Comparison of ENCODE assay signal across 1 cellular context in genomic region chr19:4791183-4792018, GRCh38.
A peak's percentile ranks its signal among the peaks of the same experiment; 100 is the strongest.
TF ChIP-seq lines count a peak whose summit lies in the region.

Gene FEM1A (plus strand): TSS chr19:4791734. CDS start chr19:4791855, 121 bp downstream.

TF ChIP-seq in HepG2, 621 proteins besides CTCF, POLR2A, EP300 and RAD21 (continued from another document and continues in another):
- no peak for TF ChIP-seq ZBTB14 (CRISPR knock-in tag; IDR thresholded peaks at IDR 0.05)
- no peak; the same call in 1 of the 2 replicates for TF ChIP-seq FOXA3 (CRISPR knock-in tag; IDR thresholded peaks at IDR 0.05)
- no peak for TF ChIP-seq ZBTB26 (CRISPR knock-in tag; IDR thresholded peaks at IDR 0.05; ENCODE audit: borderline replicate concordance)
- TF ChIP-seq ZNF34 (CRISPR knock-in tag; IDR thresholded peaks at IDR 0.05; ENCODE audit: borderline replicate concordance), result no peak
- no peak for TF ChIP-seq RFX1 (IDR thresholded peaks at IDR 0.05)
- peak; percentile 73 for TF ChIP-seq ZEB1 (IDR thresholded peaks at IDR 0.05; ENCODE audit: insufficient replicate concordance, low read depth)
- peak; percentile 12; the same call in 1 of the 2 replicates for TF ChIP-seq KDM3A (CRISPR knock-in tag; IDR thresholded peaks at IDR 0.05; ENCODE audit: low read depth)
- no peak for TF ChIP-seq HNRNPLL (IDR thresholded peaks at IDR 0.05; ENCODE audit: low read depth, low read length, poor library complexity, severe bottlenecking)
- TF ChIP-seq FOXO1 (CRISPR knock-in tag; IDR thresholded peaks at IDR 0.05), result no peak
- TF ChIP-seq ZNF274 (CRISPR knock-in tag; IDR thresholded peaks at IDR 0.05), result no peak
- TF ChIP-seq GMEB1 (CRISPR knock-in tag; IDR thresholded peaks at IDR 0.05; ENCODE audit: borderline replicate concordance), result peak; percentile 92
- TF ChIP-seq ZNF503 (CRISPR knock-in tag; IDR thresholded peaks at IDR 0.05), result no peak
- TF ChIP-seq NCOA1 (CRISPR knock-in tag; IDR thresholded peaks at IDR 0.05), result no peak
- 0 out of 2 replicates have a peak, but pooled peaks have one; percentile 21 for TF ChIP-seq ZNF766 (CRISPR knock-in tag; IDR thresholded peaks at IDR 0.05; ENCODE audit: borderline replicate concordance)
- no peak for TF ChIP-seq ZNF512 (CRISPR knock-in tag; IDR thresholded peaks at IDR 0.05)
- TF ChIP-seq KAT7 (CRISPR knock-in tag; IDR thresholded peaks at IDR 0.05; ENCODE audit: borderline replicate concordance), result 0 out of 2 replicates have a peak, but pooled peaks have one; percentile 67
- TF ChIP-seq TBX2 (CRISPR knock-in tag; IDR thresholded peaks at IDR 0.05; ENCODE audit: borderline replicate concordance), result peak; percentile 80
- no peak for TF ChIP-seq KLF9 (CRISPR knock-in tag; IDR thresholded peaks at IDR 0.05; ENCODE audit: low read depth)
- peak; percentile 20; the same call in 1 of the 2 replicates for TF ChIP-seq ZBTB39 (CRISPR knock-in tag; IDR thresholded peaks at IDR 0.05)
- TF ChIP-seq THAP11 (CRISPR knock-in tag; IDR thresholded peaks at IDR 0.05), result peak; percentile 99
- no peak for TF ChIP-seq ZNF318 (CRISPR knock-in tag; IDR thresholded peaks at IDR 0.05)
- TF ChIP-seq AHDC1 (CRISPR knock-in tag; IDR thresholded peaks at IDR 0.05; ENCODE audit: borderline replicate concordance), result no peak; the same call in 1 of the 2 replicates
- no peak for TF ChIP-seq TCF12 (IDR thresholded peaks at IDR 0.05)
- 0 out of 2 replicates have a peak, but pooled peaks have one; percentile 41 for TF ChIP-seq TCF12 (CRISPR knock-in tag; IDR thresholded peaks at IDR 0.05)
- no peak; the same call in 1 of the 2 replicates for TF ChIP-seq KDM4B (CRISPR knock-in tag; IDR thresholded peaks at IDR 0.05)
- TF ChIP-seq CC2D1A (CRISPR knock-in tag; IDR thresholded peaks at IDR 0.05), result 0 out of 2 replicates have a peak, but pooled peaks have one; percentile 41
- TF ChIP-seq CERS6 (CRISPR knock-in tag; IDR thresholded peaks at IDR 0.05), result no peak
- peak; percentile 100 for TF ChIP-seq HOXA3 (CRISPR knock-in tag; IDR thresholded peaks at IDR 0.05)
